1 cellular context compared by ENCODE assay signal in the genomic region with DNA sequence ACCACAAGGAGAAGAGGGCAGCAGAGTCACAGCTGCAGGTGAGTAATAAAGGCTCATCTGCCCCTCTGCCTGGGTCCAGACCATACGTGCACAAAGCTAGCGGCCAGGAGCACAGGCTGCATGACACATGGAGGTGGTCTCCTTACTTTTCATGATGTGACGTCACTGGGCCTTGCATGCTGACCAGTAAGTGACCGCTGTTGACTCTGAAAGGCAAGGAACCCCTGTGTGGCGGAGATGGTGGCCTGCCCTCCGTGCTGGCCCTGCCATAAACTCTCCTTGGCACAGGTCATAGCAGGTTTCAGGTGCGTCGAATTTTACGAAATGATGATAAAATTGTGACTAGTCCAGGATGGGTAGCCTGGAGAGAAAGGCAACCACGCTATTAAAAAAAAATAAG.
TF ChIP-seq lines count a peak whose summit lies in the region.

No MANE protein-coding gene starts in this region.

TF ChIP-seq in IMR-90, 13 proteins besides CTCF, POLR2A, EP300 and RAD21 (continued from another document):
- TF ChIP-seq, protein P1, sequence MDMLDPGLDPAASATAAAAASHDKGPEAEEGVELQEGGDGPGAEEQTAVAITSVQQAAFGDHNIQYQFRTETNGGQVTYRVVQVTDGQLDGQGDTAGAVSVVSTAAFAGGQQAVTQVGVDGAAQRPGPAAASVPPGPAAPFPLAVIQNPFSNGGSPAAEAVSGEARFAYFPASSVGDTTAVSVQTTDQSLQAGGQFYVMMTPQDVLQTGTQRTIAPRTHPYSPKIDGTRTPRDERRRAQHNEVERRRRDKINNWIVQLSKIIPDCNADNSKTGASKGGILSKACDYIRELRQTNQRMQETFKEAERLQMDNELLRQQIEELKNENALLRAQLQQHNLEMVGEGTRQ (IDR thresholded peaks at IDR 0.05; ENCODE audit: low read depth, low read length) = no peak
- TF ChIP-seq RFX5 (IDR thresholded peaks at IDR 0.05; ENCODE audit: low read depth, low read length) (no peak), CHD1 (IDR thresholded peaks at IDR 0.05; ENCODE audit: low read depth, low read length) (no peak), NFE2L2 (IDR thresholded peaks at IDR 0.05; ENCODE audit: low read depth, low read length) (no peak), MAFK (IDR thresholded peaks at IDR 0.05; ENCODE audit: low read depth, low read length) (no peak), MXI1 (IDR thresholded peaks at IDR 0.05; ENCODE audit: borderline replicate concordance, low read depth, low read length) (no peak), BHLHE40 (IDR thresholded peaks at IDR 0.05; ENCODE audit: low read depth, low read length) (no peak), CEBPB (IDR thresholded peaks at IDR 0.05; ENCODE audit: low read depth, low read length) (no peak), MAZ (IDR thresholded peaks at IDR 0.05; ENCODE audit: borderline replicate concordance, low read depth, low read length) (no peak), SMC3 (IDR thresholded peaks at IDR 0.05; ENCODE audit: low read depth, low read length) (no peak), RCOR1 (IDR thresholded peaks at IDR 0.05; ENCODE audit: insufficient replicate concordance, low read length) (no peak)
- TF ChIP-seq, protein P2, sequence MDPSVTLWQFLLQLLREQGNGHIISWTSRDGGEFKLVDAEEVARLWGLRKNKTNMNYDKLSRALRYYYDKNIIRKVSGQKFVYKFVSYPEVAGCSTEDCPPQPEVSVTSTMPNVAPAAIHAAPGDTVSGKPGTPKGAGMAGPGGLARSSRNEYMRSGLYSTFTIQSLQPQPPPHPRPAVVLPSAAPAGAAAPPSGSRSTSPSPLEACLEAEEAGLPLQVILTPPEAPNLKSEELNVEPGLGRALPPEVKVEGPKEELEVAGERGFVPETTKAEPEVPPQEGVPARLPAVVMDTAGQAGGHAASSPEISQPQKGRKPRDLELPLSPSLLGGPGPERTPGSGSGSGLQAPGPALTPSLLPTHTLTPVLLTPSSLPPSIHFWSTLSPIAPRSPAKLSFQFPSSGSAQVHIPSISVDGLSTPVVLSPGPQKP (IDR thresholded peaks at IDR 0.05; ENCODE audit: borderline replicate concordance, low read depth, low read length) = no peak
